In genomic region chr2:238966274-238966937, GRCh38 we compare ENCODE assay signal across 22 cellular contexts.
"Had no signal": no experiment of that assay in that cellular context is flagged by ENCODE, and none has a peak within 500 bp of the region (broad histone marks: within the 10 kb centered on the region; RNA-seq: fewer than 3 reads in every experiment).

No MANE protein-coding gene starts in this region.

- H3K27ac ChIP-seq: neural progenitor cell, psoas muscle, skin epidermis, spleen, thoracic aorta, transverse colon had no signal

- DNase-seq: cortex of kidney; effector memory CD8-positive, alpha-beta T cell; erythroblast; left ventricle myocardium superior; mesenchymal stem cell; mucosa of descending colon; naive thymus-derived CD4-positive, alpha-beta T cell; nucleus accumbens; psoas muscle; right cardiac atrium; spleen; stimulated activated CD4-positive, alpha-beta T cell treated with anti-CD3 and anti-CD28 coated beads, Interleukin-4, amount 100 ng/mL, for 4 hours; stimulated activated naive B cell treated with anti-CD40 and anti-IgM and Interleukin-4, amounts not matched to agents 10 μg/mL and 1 μg/mL and 100 μg/mL, for 72 hours; transverse colon had no signal

- H3K4me1 ChIP-seq: neural progenitor cell, psoas muscle, spleen, transverse colon had no signal

- H3K4me2 ChIP-seq: neural progenitor cell had no signal

- H3K36me3 Mint-ChIP-seq: mesothelial cell of epicardium; naive thymus-derived CD4-positive, alpha-beta T cell; neural progenitor cell; stimulated activated naive B cell treated with anti-CD40 and anti-IgM and Interleukin-4, amounts not matched to agents 10 μg/mL and 1 μg/mL and 100 μg/mL, for 72 hours had no signal

- ATAC-seq: effector memory CD8-positive, alpha-beta T cell; left ventricle myocardium superior; mucosa of descending colon; naive thymus-derived CD4-positive, alpha-beta T cell; psoas muscle; stimulated activated naive B cell treated with anti-CD40 and anti-IgM and Interleukin-4, amounts not matched to agents 10 μg/mL and 1 μg/mL and 100 μg/mL, for 72 hours had no signal

- H3K4me1 Mint-ChIP-seq: central memory CD8-positive, alpha-beta T cell had no signal

- H3K36me3 ChIP-seq: neural progenitor cell, ovary, spleen, thoracic aorta, transverse colon had no signal

- H3K4me3 ChIP-seq: mucosa of descending colon, neural progenitor cell, ovary, psoas muscle, skin epidermis, spleen, thoracic aorta, transverse colon had no signal

- H3K9ac ChIP-seq: neural progenitor cell had no signal

- H3K4me3 Mint-ChIP-seq: central memory CD8-positive, alpha-beta T cell; effector memory CD8-positive, alpha-beta T cell; mesothelial cell of epicardium; naive thymus-derived CD4-positive, alpha-beta T cell; nephron; neural progenitor cell; stimulated activated naive B cell treated with anti-CD40 and anti-IgM and Interleukin-4, amounts not matched to agents 10 μg/mL and 1 μg/mL and 100 μg/mL, for 72 hours; stimulated activated naive CD8-positive, alpha-beta T cell treated with anti-CD3 and anti-CD28 coated beads, Interleukin-15, Interleukin-2, amounts not matched to agents 100 ng/mL and 50 ng/mL, for 24 hours had no signal

- H3K27ac Mint-ChIP-seq: effector memory CD8-positive, alpha-beta T cell; mesothelial cell of epicardium; naive thymus-derived CD4-positive, alpha-beta T cell; neural progenitor cell; stimulated activated naive B cell treated with anti-CD40 and anti-IgM and Interleukin-4, amounts not matched to agents 10 μg/mL and 1 μg/mL and 100 μg/mL, for 72 hours; stimulated activated naive CD8-positive, alpha-beta T cell treated with anti-CD3 and anti-CD28 coated beads, Interleukin-15, Interleukin-2, amounts not matched to agents 100 ng/mL and 50 ng/mL, for 24 hours had no signal

- H3K27me3 ChIP-seq: neural progenitor cell, ovary, transverse colon had no signal

- H3K9me3 ChIP-seq: mucosa of descending colon, ovary, psoas muscle, spleen, thoracic aorta, transverse colon had no signal

- H3K9me3 Mint-ChIP-seq: central memory CD8-positive, alpha-beta T cell; effector memory CD8-positive, alpha-beta T cell; nephron; neural progenitor cell; stimulated activated naive CD8-positive, alpha-beta T cell treated with anti-CD3 and anti-CD28 coated beads, Interleukin-15, Interleukin-2, amounts not matched to agents 100 ng/mL and 50 ng/mL, for 24 hours had no signal

- H2AFZ ChIP-seq: neural progenitor cell had no signal
